ENCODE assay signal across 7 cellular contexts in the genomic region with DNA sequence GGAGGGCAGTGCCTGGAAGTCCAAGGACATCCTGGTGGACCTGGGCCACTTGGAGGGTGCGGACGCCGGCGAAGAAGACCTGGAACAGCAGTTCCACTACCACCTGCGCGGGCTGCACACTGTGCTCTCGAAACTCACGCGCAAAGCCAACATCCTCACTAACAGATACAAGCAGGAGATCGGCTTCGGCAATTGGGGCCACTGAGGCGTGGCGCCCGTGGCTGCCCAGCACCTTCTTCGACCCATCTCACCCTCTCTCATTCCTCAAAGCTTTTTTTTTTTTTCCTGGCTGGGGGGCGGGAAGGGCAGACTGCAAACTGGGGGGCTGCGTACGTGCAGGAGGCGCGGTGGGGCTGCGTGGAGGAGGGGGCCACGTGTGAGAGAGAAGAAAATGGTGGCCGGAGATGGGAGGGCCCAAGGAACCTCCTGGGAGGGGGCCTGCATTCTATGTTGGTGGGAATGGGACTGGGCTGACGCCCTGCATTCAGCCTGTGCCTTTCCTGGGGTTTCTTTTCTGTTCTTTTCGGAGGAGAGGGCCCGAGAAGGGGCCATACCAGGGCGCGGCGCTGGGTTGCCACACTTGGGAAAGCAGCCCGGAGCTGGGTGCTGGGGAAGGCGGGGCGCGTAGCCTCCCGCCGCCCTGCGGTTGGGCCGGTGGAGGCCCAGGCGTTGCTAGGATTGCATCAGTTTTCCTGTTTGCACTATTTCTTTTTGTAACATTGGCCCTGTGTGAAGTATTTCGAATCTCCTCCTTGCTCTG. TPM values are rescaled to one million over a fixed set of nuclear protein-coding genes. Genes with fewer than 3 reads are reported as not detected.
DNase-seq lines count a peak whose midpoint lies in the region; ATAC-seq and TF ChIP-seq lines count a peak whose summit lies in the region.

No MANE protein-coding gene starts in this region.

- 1 to 3% methylated on average over 36 to 39 of the region's 39 CpGs for WGBS in heart right ventricle, 2 donors

- no peak overlapping the region for H2AFZ ChIP-seq in KMS-11 (ENCODE audit: low read depth)

- H3K36me3 ChIP-seq in KMS-11 (ENCODE audit: insufficient read depth) (no peaks in the 10 kb centered on the region), adipocyte (ENCODE audit: control insufficient read depth, insufficient read depth, low read length, severe bottlenecking) (no peaks in the 10 kb centered on the region), heart right ventricle (no peaks in the 10 kb centered on the region)

- H3K4me3 ChIP-seq in KMS-11 (IDR thresholded peaks at IDR 0.05; ENCODE audit: insufficient read depth, low read depth, low read length) (no peak overlapping the region), adipocyte (ENCODE audit: low read length) (peak overlapping the region; percentile 79), heart right ventricle (peak overlapping the region; percentile 63 to 77 (median 70))

- peak overlapping the region; percentile 96; the same call in 1 of the 2 replicates for H3K4me2 ChIP-seq in KMS-11

- intact Hi-C loops in heart right ventricle (cut with DNase I) = loop anchor here in 4 of 10 donors (10.0 kb wide), 2 partner anchors 179 to 339 kb away; no protein-coding TSS in a partner anchor
- intact Hi-C loops in posterior cingulate gyrus (cut with DNase I) = no loop called here

- no peaks in the 10 kb centered on the region for H3K27me3 ChIP-seq in KMS-11 (ENCODE audit: insufficient read depth, low read depth)
- H3K27me3 ChIP-seq in adipocyte (replicated peaks; ENCODE audit: control insufficient read depth, insufficient read depth, low read length) = no peaks in the 10 kb centered on the region
- H3K27me3 ChIP-seq in heart right ventricle = no peaks in the 10 kb centered on the region

- ATAC-seq in GM18502 (IDR thresholded peaks at IDR 0.05; ENCODE audit: poor library complexity, unreplicated experiment) = peak; percentile 25
- peak; percentile 41 for ATAC-seq in SK-N-SH treated with all-trans-retinoic acid at 6 μM for 48 hours
- ATAC-seq in heart right ventricle = peak; percentile 23 to 68 (median 50)
- no peak for ATAC-seq in GM19324 (IDR thresholded peaks at IDR 0.05; ENCODE audit: low FRiP score, unreplicated experiment)

- H3K27ac ChIP-seq in KMS-11 (peak overlapping the region; percentile 83), heart right ventricle (peak overlapping the region; percentile 89 to 96 (median 95))

- TF ChIP-seq CTCF in KMS-11 (conservative IDR thresholded peaks at IDR 0.05; ENCODE audit: low read depth, low read length) (no peak), heart right ventricle (IDR thresholded peaks at IDR 0.05) (peak in 3 of 9 donors; percentile 22 to 28 (median 28))

- H3K4me1 ChIP-seq in KMS-11 (ENCODE audit: low read depth, poor library complexity, severe bottlenecking) = peaks cover 45% of the 10 kb centered on the region
- H3K4me1 ChIP-seq in adipocyte (ENCODE audit: control insufficient read depth, insufficient read depth, low read length) = no peaks in the 10 kb centered on the region
- H3K4me1 ChIP-seq in heart right ventricle = peaks cover 0 to 46% (median 26%) of the 10 kb centered on the region in 9 donors

- peaks cover 61% of the 10 kb centered on the region for H3K79me2 ChIP-seq in KMS-11 (ENCODE audit: insufficient read depth, low read depth)

- DNase-seq in adipocyte (ENCODE audit: low read depth) = peak; percentile 90
- DNase-seq in heart right ventricle = peak; percentile 52 to 68
- DNase-seq in posterior cingulate gyrus = peak; percentile 23 to 92 (median 40)

- H3K9ac ChIP-seq in KMS-11 = peak overlapping the region; percentile 83
- peak overlapping the region; percentile 98 for H3K9ac ChIP-seq in adipocyte (ENCODE audit: low read length)

- H3K9me3 ChIP-seq in adipocyte (ENCODE audit: control insufficient read depth, low read length) (no peaks in the 10 kb centered on the region), heart right ventricle (no peaks in the 10 kb centered on the region)

- no peaks in the 10 kb centered on the region for H4K20me1 ChIP-seq in KMS-11 (ENCODE audit: insufficient read depth)

TF ChIP-seq in SK-N-SH treated with all-trans-retinoic acid at 6 μM for 48 hours, 23 proteins besides CTCF, POLR2A, EP300 and RAD21:
- TF ChIP-seq SNAI2 (CRISPR knock-in tag; IDR thresholded peaks at IDR 0.05) = no peak
- TF ChIP-seq ZNF8 (CRISPR knock-in tag; IDR thresholded peaks at IDR 0.05) = no peak
- TF ChIP-seq TOX (CRISPR knock-in tag; IDR thresholded peaks at IDR 0.05; ENCODE audit: borderline replicate concordance) = no peak
- TF ChIP-seq ZNF70 (CRISPR knock-in tag; IDR thresholded peaks at IDR 0.05) = no peak
- no peak for TF ChIP-seq ZFP3 (CRISPR knock-in tag; IDR thresholded peaks at IDR 0.05)

RNA-seq across cellular contexts. Expression of a gene that starts 4.2 kb away (rescaled TPM):
- total RNA-seq in heart right ventricle = 100 to 1,000 TPM in 1 of 10 donors, 10 to 100 TPM in 9; 15.2 to 171 (median 26.9) TPM
- polyA plus RNA-seq in heart right ventricle = 10 to 100 TPM; 20.0 to 30.9 TPM

Comparison
In these comparisons a context has a peak if more than half of its experiments do, and no peak if none do; other contexts are left out.
1. DNase-seq: peak in every context shown above with its lines; median percentile 90 in adipocyte; 60 in heart right ventricle; 40 in posterior cingulate gyrus.